10 cellular contexts compared by ENCODE assay signal in genomic region chr7:44801890-44802289, GRCh38. TPM values are rescaled to one million over a fixed set of nuclear protein-coding genes. Genes with fewer than 3 reads are reported as not detected.
DNase-seq lines count a peak whose midpoint lies in the region; FAIRE-seq and TF ChIP-seq lines count a peak whose summit lies in the region.
"Had no signal": no experiment of that assay in that cellular context is flagged by ENCODE, and none has a peak within 500 bp of the region (broad histone marks: within the 10 kb centered on the region; RNA-seq: fewer than 3 reads in every experiment).

No MANE protein-coding gene starts in this region.

- H2BK120ac ChIP-seq in H1 (replicated peaks; ENCODE audit: low read depth, low read length): no peak overlapping the region

- H3K27ac ChIP-seq in breast epithelium (no peak overlapping the region), H1 (ENCODE audit: low read depth, low read length) (no peak overlapping the region), smooth muscle cell (ENCODE audit: low read depth) (peak overlapping the region; percentile 11), tibial nerve (no peak overlapping the region)

- H3K23ac ChIP-seq in H1 (ENCODE audit: insufficient read length): no peak overlapping the region

- H4K5ac ChIP-seq in H1 (ENCODE audit: insufficient read length, low read depth, low read length): no peak overlapping the region

- no peaks in the 10 kb centered on the region for H3K9me3 ChIP-seq in breast epithelium
- H3K9me3 ChIP-seq in H1 (ENCODE audit: insufficient read depth in 2 of 2, low read depth in 1 of 2, low read length in 1 of 2): no peaks in the 10 kb centered on the region
- no peaks in the 10 kb centered on the region for H3K9me3 ChIP-seq in smooth muscle cell (replicated peaks; ENCODE audit: low read depth)
- H3K9me3 ChIP-seq in tibial nerve: no peaks in the 10 kb centered on the region

- H2BK15ac ChIP-seq in H1 (ENCODE audit: low read length): no peak overlapping the region

- peaks cover 39% of the 10 kb centered on the region for H3F3A ChIP-seq in smooth muscle cell (ENCODE audit: low read depth)

- no peak overlapping the region for H4K91ac ChIP-seq in H1 (replicated peaks; ENCODE audit: insufficient read length, low read length)

- 90% methylated on average over 4 of the region's 5 CpGs; no CpG with 5 or more reads in 1 of the 2 experiments for WGBS in H1 (ENCODE audit: extremely low coverage in 1 of 2, insufficient coverage in 1 of 2, insufficient read length in 1 of 2, insufficient replicate concordance in 2 of 2, low coverage in 1 of 2, low lambda C conversion rate in 2 of 2, missing lambda C conversion rate in 1 of 2), 2 experiments
- WGBS in smooth muscle cell (ENCODE audit: low lambda C conversion rate): 85% methylated on average over 5 of the region's 5 CpGs
- 85 to 88% methylated on average over 5 of the region's 5 CpGs for WGBS in tibial nerve, 2 donors

- intact Hi-C loops in MCF 10A (cut with micrococcal nuclease): no loop called here
- intact Hi-C loops in breast epithelium (cut with DNase I; ENCODE audit: low total_unique reads): no loop called here

- H3K4ac ChIP-seq in H1 (replicated peaks; ENCODE audit: insufficient read length, low read depth, low read length): no peak overlapping the region

- H3K4me3 ChIP-seq in breast epithelium (no peak overlapping the region), NB4 (ENCODE audit: low read depth, low read length) (no peak overlapping the region), H1 (ENCODE audit: extremely low read depth in 1 of 4, insufficient read depth in 2 of 4, low read depth in 3 of 4, low read length in 4 of 4) (no peak overlapping the region), smooth muscle cell (no peak overlapping the region), tibial nerve (no peak overlapping the region)

- no peak overlapping the region for H2BK20ac ChIP-seq in H1 (ENCODE audit: low read length)

- FAIRE-seq in H1 (lab: Jason Lieb, UNC) (no peak), frontal cortex (lab: Jason Lieb, UNC) (no peak)

- no peak overlapping the region for H3K4me2 ChIP-seq in H1 (ENCODE audit: insufficient read depth in 1 of 2, low read depth in 2 of 2, low read length in 2 of 2)
- H3K4me2 ChIP-seq in smooth muscle cell: no peak overlapping the region

- peaks cover 85% of the 10 kb centered on the region for H3K36me3 Mint-ChIP-seq in MCF 10A (ENCODE audit: insufficient read depth, unreplicated experiment)

- TF ChIP-seq RAD21 in H1 (IDR thresholded peaks at IDR 0.05 in 1 of 2, conservative IDR thresholded peaks at IDR 0.05 in 1 of 2; ENCODE audit: low read depth in 2 of 2, low read length in 2 of 2): no peak

- H3K27me3 ChIP-seq in breast epithelium (no peaks in the 10 kb centered on the region), H1 (replicated peaks in 1 of 4; ENCODE audit: control insufficient read depth in 3 of 4, extremely low read depth in 1 of 4, insufficient read depth in 3 of 4, low read length in 3 of 4) (no peaks in the 10 kb centered on the region), smooth muscle cell (ENCODE audit: low read depth) (no peaks in the 10 kb centered on the region), tibial nerve (no peaks in the 10 kb centered on the region)

- no peak overlapping the region for H3K18ac ChIP-seq in H1 (ENCODE audit: extremely low read depth, low read length)

- TF ChIP-seq POLR2A in breast epithelium (IDR thresholded peaks at IDR 0.05): no peak
- no peak for TF ChIP-seq POLR2A in NB4 (IDR thresholded peaks at IDR 0.05; ENCODE audit: extremely low read depth, insufficient read length)
- TF ChIP-seq POLR2A in H1 (IDR thresholded peaks at IDR 0.05; ENCODE audit: control extremely low read depth in 1 of 2, low read depth in 2 of 2, low read length in 2 of 2): no peak
- TF ChIP-seq POLR2A in tibial nerve (IDR thresholded peaks at IDR 0.05): no peak

- H3K14ac ChIP-seq in H1 (ENCODE audit: insufficient read length): no peak overlapping the region

- H2AFZ ChIP-seq in H1 (ENCODE audit: low read length) (no peak overlapping the region), smooth muscle cell (ENCODE audit: low read depth) (no peak overlapping the region)

- TF ChIP-seq CTCF in MCF 10A (IDR thresholded peaks at IDR 0.05; ENCODE audit: unreplicated experiment) (no peak), breast epithelium (IDR thresholded peaks at IDR 0.05) (no peak), NB4 (IDR thresholded peaks at IDR 0.05; ENCODE audit: low read depth, low read length) (no peak), H1 (IDR thresholded peaks at IDR 0.05; ENCODE audit: control extremely low read depth in 1 of 3, insufficient read depth in 1 of 3, low read depth in 1 of 3, low read length in 3 of 3) (no peak), smooth muscle cell (IDR thresholded peaks at IDR 0.05; ENCODE audit: borderline replicate concordance, insufficient read depth, poor library complexity, severe bottlenecking) (no peak), tibial nerve (IDR thresholded peaks at IDR 0.05) (no peak)

- TF ChIP-seq EP300 in H1 (IDR thresholded peaks at IDR 0.05; ENCODE audit: borderline replicate concordance in 1 of 2, low read depth in 2 of 2, low read length in 2 of 2) (no peak), tibial nerve (IDR thresholded peaks at IDR 0.05) (no peak)

- H3K4me3 Mint-ChIP-seq in MCF 10A (ENCODE audit: unreplicated experiment): peak overlapping the region; percentile 14

- H3K23me2 ChIP-seq in H1 (ENCODE audit: low read depth, low read length): peaks cover 5% of the 10 kb centered on the region; the same call in 1 of the 2 replicates

- peaks cover 6% of the 10 kb centered on the region for H3K4me1 Mint-ChIP-seq in MCF 10A (ENCODE audit: insufficient read depth, unreplicated experiment)

- H3K4me1 ChIP-seq in breast epithelium (peaks cover 3 to 8% of the 10 kb centered on the region in 2 donors), H1 (replicated peaks in 1 of 4; ENCODE audit: control insufficient read depth in 3 of 4, insufficient read depth in 4 of 4, low read length in 3 of 4) (peaks cover 0 to 5% (median 0%) of the 10 kb centered on the region in 4 experiments; a peak in 3 of 7 replicates), smooth muscle cell (ENCODE audit: low read depth) (peaks cover 14% of the 10 kb centered on the region), tibial nerve (peaks cover 0 to 27% (median 17%) of the 10 kb centered on the region in 4 donors)

- CTCF ChIA-PET in MCF 10A (lab: Yijun Ruan, JAX) (interaction anchor here (0.6 to 0.9 kb wide), 2 partner anchors 244 to 335 kb away, joined by 3 read pairs; no protein-coding TSS in a partner anchor), H1 (lab: Charles Lee; ENCODE audit: partially characterized antibody) (interaction anchor here (0.7 to 1.4 kb wide), 2 partner anchors 9 to 163 kb away, joined by 3 to 4 read pairs; no protein-coding TSS in a partner anchor)

- no peaks in the 10 kb centered on the region for H3K79me1 ChIP-seq in H1 (ENCODE audit: low read depth, low read length)

- no TSS peak for BruUV-seq in MCF 10A (replicated peaks; lab: Mats Ljungman, UMichigan)

- H3K56ac ChIP-seq in H1 (replicated peaks; ENCODE audit: insufficient read length, low read depth, low read length): no peak overlapping the region

- POLR2A ChIA-PET in MCF 10A (lab: Yijun Ruan, JAX) (interaction anchor here (0.8 to 1.0 kb wide), 3 partner anchors 36 to 229 kb away, joined by 3 to 4 read pairs (median 3); no protein-coding TSS in a partner anchor), H1 (lab: Charles Lee; ENCODE audit: partially characterized antibody) (interaction anchor here (0.8 to 5.5 kb wide), 20 partner anchors 10 to 303 kb away, joined by 3 to 35 read pairs (median 3); partner anchors contain the start of gene H2AZ2)

- peaks cover 19 to 37% of the 10 kb centered on the region in 2 experiments for H3K79me2 ChIP-seq in H1 (ENCODE audit: control insufficient read depth in 1 of 2, insufficient read depth in 2 of 2, low read length in 2 of 2)
- H3K79me2 ChIP-seq in smooth muscle cell (ENCODE audit: low read depth): peaks cover 38% of the 10 kb centered on the region

- H3K27me3 Mint-ChIP-seq in MCF 10A (ENCODE audit: insufficient read depth, unreplicated experiment): no peaks in the 10 kb centered on the region

- no peak overlapping the region for H3K9ac ChIP-seq in H1 (replicated peaks in 1 of 4; ENCODE audit: extremely low read depth in 1 of 4, low read depth in 3 of 4, low read length in 3 of 4)
- no peak overlapping the region for H3K9ac ChIP-seq in smooth muscle cell (ENCODE audit: low read depth)

- H4K20me1 ChIP-seq in H1 (replicated peaks in 1 of 2; ENCODE audit: control insufficient read depth in 1 of 2, insufficient read depth in 2 of 2, low read length in 2 of 2) (peaks cover 26 to 29% of the 10 kb centered on the region in 2 experiments), smooth muscle cell (ENCODE audit: low read depth) (peaks cover 68% of the 10 kb centered on the region)

- H3K36me3 ChIP-seq in breast epithelium (no peaks in the 10 kb centered on the region), H1 (ENCODE audit: control insufficient read depth in 2 of 4, insufficient read depth in 4 of 4, low read length in 3 of 4) (peaks cover 32 to 79% (median 50%) of the 10 kb centered on the region in 4 experiments), smooth muscle cell (ENCODE audit: low read depth) (peaks cover 12% of the 10 kb centered on the region), tibial nerve (peaks cover 8 to 66% (median 14%) of the 10 kb centered on the region in 3 donors)

- no peak overlapping the region for H2BK5ac ChIP-seq in H1 (ENCODE audit: low read depth, low read length)

- H3K9me3 Mint-ChIP-seq in MCF 10A (ENCODE audit: unreplicated experiment): no peaks in the 10 kb centered on the region

- peak; percentile 76 for DNase-seq in MCF 10A (ENCODE audit: unreplicated experiment)
- no peak for DNase-seq in breast epithelium (ENCODE audit: low spot score in 2 of 2)
- DNase-seq in NB4 (ENCODE audit: low read depth): peak; percentile 41
- no peak for DNase-seq in H1 (ENCODE audit: low read depth in 1 of 2, low spot score in 2 of 2)
- DNase-seq in smooth muscle cell (lab: John Stamatoyannopoulos, UW; ENCODE audit: unreplicated experiment): no peak
- DNase-seq in tibial nerve (ENCODE audit: low spot score in 2 of 2): no peak
- no peak for DNase-seq in frontal cortex (ENCODE audit: low spot score in 2 of 2)
- no peak for DNase-seq in T-helper 2 cell
- DNase-seq: activated naive CD4-positive, alpha-beta T cell; NCI-H2029 had no signal

- H3K27ac Mint-ChIP-seq in MCF 10A (ENCODE audit: low read depth, unreplicated experiment): peak overlapping the region; percentile 42

- no peak overlapping the region for H2AK5ac ChIP-seq in H1 (ENCODE audit: low read depth, low read length)

- H4K8ac ChIP-seq in H1 (ENCODE audit: extremely low read depth, insufficient read depth, low read length): no peak overlapping the region

- H2BK12ac ChIP-seq in H1 (ENCODE audit: low read depth, low read length): no peak overlapping the region

RNA-seq across cellular contexts. Expression of gene PPIA, which starts 5.4 kb away (rescaled TPM):
- 2,090 and 2,238 TPM in 2 replicates for total RNA-seq in MCF 10A (2022)
- 1,000 to 10,000 TPM; 1,127 to 1,313 (median 1,259) TPM for total RNA-seq in breast epithelium
- total RNA-seq in H1 (2021; fragmentation: NEBNext Ultra II Directional; extraction: Animal tissue kit (Norgen Biotek cat#: 25700)): 2,865 and 2,888 TPM in 2 replicates
- polyA plus RNA-seq in H1 (2011; rRNA removed): 3,630 and 5,394 TPM in 2 replicates
- 5,080 TPM for polyA plus RNA-seq in H1 (2011; cell fraction: cytosol; rRNA removed)
- polyA plus RNA-seq in H1 (2011; cell fraction: nucleus; rRNA removed): 1,333 TPM
- polyA plus RNA-seq in H1 (2012, experiment 1 of 2): 3,702 to 4,681 TPM (median 4,309 TPM) in 4 replicates
- polyA plus RNA-seq in H1 (2012, experiment 2 of 2): 1,128 TPM
- 2,125 TPM for polyA plus RNA-seq in H1 (2013, experiment 1 of 2)
- polyA plus RNA-seq in H1 (2013, experiment 2 of 2): 2,348 TPM
- polyA minus RNA-seq in H1 (2011; rRNA and poly(A)+ RNA removed): 1,743 and 1,763 TPM in 2 replicates
- 794 TPM for polyA minus RNA-seq in H1 (2011; cell fraction: cytosol; rRNA and poly(A)+ RNA removed)
- polyA minus RNA-seq in H1 (2011; cell fraction: nucleus; rRNA and poly(A)+ RNA removed): 548 TPM
- total RNA-seq in smooth muscle cell: 3,153 and 3,434 TPM in 2 replicates
- 2,853 and 2,990 TPM in 2 replicates for polyA plus RNA-seq in smooth muscle cell
- 1,000 to 10,000 TPM in 2 of 4 donors, 100 to 1,000 TPM in 2; 803 to 1,127 (median 967) TPM for total RNA-seq in tibial nerve
- total RNA-seq in frontal cortex: 518 TPM

RNA-seq across cellular contexts. Expression of gene H2AZ2, which starts 46.0 kb away (rescaled TPM):
- total RNA-seq in MCF 10A (2022): 138 and 139 TPM in 2 replicates
- 100 to 1,000 TPM; 110 to 140 (median 115) TPM for total RNA-seq in breast epithelium
- 187 and 190 TPM in 2 replicates for total RNA-seq in H1 (2021; fragmentation: NEBNext Ultra II Directional; extraction: Animal tissue kit (Norgen Biotek cat#: 25700))
- polyA plus RNA-seq in H1 (2011; rRNA removed): 150 and 168 TPM in 2 replicates
- 187 TPM for polyA plus RNA-seq in H1 (2011; cell fraction: cytosol; rRNA removed)
- 74.4 TPM for polyA plus RNA-seq in H1 (2011; cell fraction: nucleus; rRNA removed)
- polyA plus RNA-seq in H1 (2012, experiment 1 of 2): 161 to 189 TPM (median 173 TPM) in 4 replicates
- polyA plus RNA-seq in H1 (2012, experiment 2 of 2): 101 TPM
- polyA plus RNA-seq in H1 (2013, experiment 1 of 2): 154 TPM
- polyA plus RNA-seq in H1 (2013, experiment 2 of 2): 171 TPM
- polyA minus RNA-seq in H1 (2011; rRNA and poly(A)+ RNA removed): 107 and 125 TPM in 2 replicates
- 42.1 TPM for polyA minus RNA-seq in H1 (2011; cell fraction: cytosol; rRNA and poly(A)+ RNA removed)
- 42.3 TPM for polyA minus RNA-seq in H1 (2011; cell fraction: nucleus; rRNA and poly(A)+ RNA removed)
- 135 and 143 TPM in 2 replicates for total RNA-seq in smooth muscle cell
- 117 and 122 TPM in 2 replicates for polyA plus RNA-seq in smooth muscle cell
- 100 to 1,000 TPM in 3 of 4 donors, 10 to 100 TPM in 1; 97.5 to 136 (median 126) TPM for total RNA-seq in tibial nerve
- total RNA-seq in frontal cortex: 227 TPM

RNA-seq across cellular contexts. Expression of gene ZMIZ2, which starts 53.2 kb away (rescaled TPM):
- total RNA-seq in MCF 10A (2022) (94.4 and 100 TPM in 2 replicates), breast epithelium (10 to 100 TPM; 12.5 to 30.1 (median 23.6) TPM), smooth muscle cell (5.7 and 8.8 TPM in 2 replicates), tibial nerve (10 to 100 TPM; 24.7 to 48.9 (median 32.7) TPM), frontal cortex (9.8 TPM)
- 66.4 and 72.2 TPM in 2 replicates for total RNA-seq in H1 (2021; fragmentation: NEBNext Ultra II Directional; extraction: Animal tissue kit (Norgen Biotek cat#: 25700))
- polyA plus RNA-seq in H1 (2011; rRNA removed) (24.4 and 41.4 TPM in 2 replicates), smooth muscle cell (17.2 and 34.8 TPM in 2 replicates)
- polyA plus RNA-seq in H1 (2011; cell fraction: cytosol; rRNA removed): 18.6 TPM
- 219 TPM for polyA plus RNA-seq in H1 (2011; cell fraction: nucleus; rRNA removed)
- polyA plus RNA-seq in H1 (2012, experiment 1 of 2): 62.1 to 76.2 TPM (median 70.8 TPM) in 4 replicates
- 43.3 TPM for polyA plus RNA-seq in H1 (2012, experiment 2 of 2)
- polyA plus RNA-seq in H1 (2013, experiment 1 of 2): 46.2 TPM
- 40.9 TPM for polyA plus RNA-seq in H1 (2013, experiment 2 of 2)
- 23.8 and 29.9 TPM in 2 replicates for polyA minus RNA-seq in H1 (2011; rRNA and poly(A)+ RNA removed)
- 23.3 TPM for polyA minus RNA-seq in H1 (2011; cell fraction: cytosol; rRNA and poly(A)+ RNA removed)
- 65.8 TPM for polyA minus RNA-seq in H1 (2011; cell fraction: nucleus; rRNA and poly(A)+ RNA removed)

Comparison
In these comparisons a context has a peak if more than half of its experiments do, and no peak if none do; other contexts are left out.
1. DNase-seq: peak in MCF 10A (single experiment) and NB4 (single experiment); none in breast epithelium (0 of 2), H1 (0 of 2), smooth muscle cell (single experiment), tibial nerve (0 of 2), frontal cortex (0 of 2) and T-helper 2 cell (0 of 5).